Comparison of ENCODE assay signal across 6 cellular contexts in the genomic region with DNA sequence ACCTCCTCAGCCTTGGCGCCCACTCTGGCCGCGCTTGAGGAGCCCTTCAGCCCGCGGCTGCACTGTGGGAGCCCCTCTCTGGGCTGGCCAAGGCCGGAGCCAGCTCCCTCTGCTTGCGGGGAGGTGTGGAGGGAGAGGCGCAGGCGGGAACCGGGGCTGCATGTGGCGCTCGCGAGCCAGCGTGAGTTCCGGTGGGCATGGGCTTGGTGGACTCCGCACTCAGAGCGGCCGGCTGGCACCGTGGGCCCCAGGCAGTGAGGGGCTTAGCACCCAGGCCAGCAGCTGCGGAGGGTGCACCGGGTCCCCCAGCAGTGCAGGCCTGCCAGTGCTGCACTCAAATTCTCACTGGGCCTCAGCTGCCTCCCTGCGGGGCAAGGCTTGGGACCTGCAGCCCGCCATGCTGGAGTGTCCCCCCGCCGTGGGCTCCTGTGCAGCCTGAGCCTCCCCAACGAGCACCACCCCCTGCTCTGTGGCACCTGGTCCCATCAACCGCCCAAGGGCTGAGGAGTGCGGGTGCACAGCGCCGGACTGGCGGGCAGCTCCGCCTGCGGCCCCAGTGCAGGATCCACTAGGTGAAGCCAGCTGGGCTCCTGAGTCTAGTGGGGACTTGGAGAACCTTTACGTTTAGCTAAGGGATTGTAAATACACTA.
DNase-seq lines count a peak whose midpoint lies in the region; ATAC-seq, FAIRE-seq and TF ChIP-seq lines count a peak whose summit lies in the region.
"Not testable (repeated sequence)": the region's sequence is repeated elsewhere in the genome, so short reads cannot be mapped to it uniquely, and the experiment has no call there.

No MANE protein-coding gene starts in this region.

- H3K27me3 Mint-ChIP-seq in osteocyte (ENCODE audit: unreplicated experiment): not testable (repeated sequence)

- H3K4me3 Mint-ChIP-seq in osteocyte (ENCODE audit: unreplicated experiment): not testable (repeated sequence)

- peaks cover 16% of the 10 kb centered on the region for H3K9me3 Mint-ChIP-seq in osteocyte (ENCODE audit: unreplicated experiment)

- intact Hi-C loops in right cardiac atrium (cut with DNase I); HepG2 (cut with micrococcal nuclease; ENCODE audit: unreplicated experiment); spleen (cut with DNase I; ENCODE audit: low total_unique reads); testis (cut with DNase I; ENCODE audit: low total_unique reads): not testable (repeated sequence)

- not testable (repeated sequence) for TF ChIP-seq POLR2A in HepG2 (IDR thresholded peaks at IDR 0.05; ENCODE audit: insufficient read depth in 1 of 2, low read depth in 2 of 2, low read length in 2 of 2); spleen (IDR thresholded peaks at IDR 0.05); testis (IDR thresholded peaks at IDR 0.05)

- DNase-seq in activated effector memory CD4-positive, alpha-beta T cell treated with anti-CD3 and anti-CD28 coated beads, Interleukin-2, amount 50 U/mL, for 16 hours: peak; percentile 57
- peak in 2 of 3 donors; percentile 24 to 56 for DNase-seq in right cardiac atrium
- DNase-seq in HepG2 (ENCODE audit: low spot score): not testable (repeated sequence)
- DNase-seq in osteocyte (ENCODE audit: extremely low spot score, unreplicated experiment): peak; percentile 79
- peak; percentile 64 for DNase-seq in spleen
- peak; percentile 15 for DNase-seq in testis

- not testable (repeated sequence) for H3K27ac Mint-ChIP-seq in osteocyte (ENCODE audit: unreplicated experiment)

- not testable (repeated sequence) for BruUV-seq in HepG2 (replicated peaks; lab: Mats Ljungman, UMichigan)

- H3K4me1 Mint-ChIP-seq in osteocyte (ENCODE audit: unreplicated experiment): not testable (repeated sequence)

- H3K27me3 ChIP-seq in right cardiac atrium (ENCODE audit: control insufficient read depth, insufficient read depth); HepG2 (ENCODE audit: control insufficient read depth in 1 of 2, insufficient read depth in 2 of 2, low read length in 2 of 2); spleen (replicated peaks in 1 of 7); testis: not testable (repeated sequence)

- H3K79me2 ChIP-seq in HepG2 (ENCODE audit: insufficient read depth, low read length): not testable (repeated sequence)

- TF ChIP-seq RAD21 in HepG2 (CRISPR knock-in tag; IDR thresholded peaks at IDR 0.05): not testable (repeated sequence)

- H3K36me3 Mint-ChIP-seq in osteocyte (ENCODE audit: unreplicated experiment): not testable (repeated sequence)

- not testable (repeated sequence) for H2AFZ ChIP-seq in HepG2 (ENCODE audit: low read length)

- POLR2A ChIA-PET in HepG2 (lab: Yijun Ruan, JAX): not testable (repeated sequence)

- not testable (repeated sequence) for H3K4me1 ChIP-seq in right cardiac atrium (ENCODE audit: control insufficient read depth, insufficient read depth, low read length); HepG2 (ENCODE audit: insufficient read depth, low read length); spleen; testis

- CTCF ChIA-PET in HepG2 (lab: Yijun Ruan, JAX; ENCODE audit: low intra/inter-chr PET ratio, low total read pairs): not testable (repeated sequence)

- not testable (repeated sequence) for FAIRE-seq in HepG2 (lab: Jason Lieb, UNC)

- H3K9ac ChIP-seq in HepG2 (ENCODE audit: insufficient read depth, low read depth, low read length): not testable (repeated sequence)

- not testable (repeated sequence) for TF ChIP-seq EP300 in HepG2 (IDR thresholded peaks at IDR 0.05; ENCODE audit: low read depth in 2 of 2, low read length in 2 of 2); HepG2 (CRISPR knock-in tag; IDR thresholded peaks at IDR 0.05; ENCODE audit: borderline replicate concordance)

- WGBS in right cardiac atrium: 95% methylated on average over 34 of the region's 34 CpGs
- WGBS in HepG2 (ENCODE audit: low lambda C conversion rate): 62% methylated on average over 14 of the region's 34 CpGs
- 94 to 96% (median 94%) methylated on average over 18 to 34 of the region's 34 CpGs for WGBS in spleen, 5 donors
- 83 to 86% methylated on average over 23 to 28 of the region's 34 CpGs for WGBS in testis, 2 donors

- not testable (repeated sequence) for H3K27ac ChIP-seq in right cardiac atrium (ENCODE audit: low read length); HepG2 (ENCODE audit: extremely low read length, insufficient read depth, low read length); spleen; testis

- in situ Hi-C loops in HepG2 (cut with HindIII; ENCODE audit: extremely low pct_ligation_motif_present, low pct_unique_long_range_greater_than_20kb): not testable (repeated sequence)

- TF ChIP-seq CTCF in HepG2 (CRISPR knock-in tag; IDR thresholded peaks at IDR 0.05); osteocyte (IDR thresholded peaks at IDR 0.05); spleen (IDR thresholded peaks at IDR 0.05 in 8 of 11, conservative IDR thresholded peaks at IDR 0.05 in 3 of 11); testis (IDR thresholded peaks at IDR 0.05): not testable (repeated sequence)

- not testable (repeated sequence) for H3K36me3 ChIP-seq in HepG2 (replicated peaks in 1 of 2; ENCODE audit: control insufficient read depth in 1 of 2, insufficient read depth in 2 of 2, low read length in 2 of 2); spleen; testis (ENCODE audit: low read depth, missing control alignments)

- not testable (repeated sequence) for H4K20me1 ChIP-seq in HepG2 (ENCODE audit: insufficient read depth, low read length)

- not testable (repeated sequence) for ATAC-seq in right cardiac atrium, HepG2

- not testable (repeated sequence) for H3K4me2 ChIP-seq in HepG2 (ENCODE audit: low read depth, low read length)

- H3K4me3 ChIP-seq in right cardiac atrium (ENCODE audit: low read length); HepG2 (replicated peaks in 1 of 3; ENCODE audit: insufficient read depth in 1 of 3, low read depth in 2 of 3, low read length in 3 of 3); spleen: not testable (repeated sequence)
- peak overlapping the region in 1 of 2 donors; percentile 44 for H3K4me3 ChIP-seq in testis

- H3K9me3 ChIP-seq in right cardiac atrium (ENCODE audit: control insufficient read depth, low read length); HepG2 (ENCODE audit: low read length); testis: not testable (repeated sequence)
- peaks cover 0 to 24% (median 14%) of the 10 kb centered on the region in 8 donors for H3K9me3 ChIP-seq in spleen

TF ChIP-seq in HepG2, 621 proteins besides CTCF, POLR2A, EP300 and RAD21:
- TF ChIP-seq ZNF850 (CRISPR knock-in tag; conservative IDR thresholded peaks at IDR 0.05): peak; percentile 77; the same call in 1 of the 2 replicates
TF ChIP-seq in HepG2: peak in this region for 1; not testable (repeated sequence) for 620.
